Comparison of ENCODE assay signal across 19 cellular contexts in the genomic region with DNA sequence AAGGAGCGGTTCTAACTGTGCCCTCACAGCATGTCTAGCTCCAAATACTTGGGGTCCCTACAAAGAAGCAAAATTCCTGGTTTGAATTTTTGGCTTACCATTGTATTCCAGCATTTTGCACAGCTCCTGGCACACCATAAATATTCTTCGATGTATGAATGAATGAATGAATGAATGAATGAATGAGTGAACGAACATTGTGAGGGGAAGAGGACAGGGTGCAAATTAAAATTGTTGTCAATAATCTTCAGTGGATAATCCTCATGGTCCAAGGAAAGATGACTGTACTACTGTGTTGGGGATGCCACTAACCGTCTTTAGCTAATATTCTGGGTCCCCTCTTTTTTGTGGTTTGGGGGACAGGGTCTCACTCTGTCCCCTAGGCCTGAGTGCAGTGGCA.
DNase-seq lines count a peak whose midpoint lies in the region; ATAC-seq and TF ChIP-seq lines count a peak whose summit lies in the region.
"Had no signal": no experiment of that assay in that cellular context is flagged by ENCODE, and none has a peak within 500 bp of the region (broad histone marks: within the 10 kb centered on the region; RNA-seq: fewer than 3 reads in every experiment).

No MANE protein-coding gene starts in this region.

- no peak for ATAC-seq in GM18873 (IDR thresholded peaks at IDR 0.05; ENCODE audit: low FRiP score, unreplicated experiment)

- H4K20me1 ChIP-seq in Loucy (ENCODE audit: insufficient read depth, low read length, poor library complexity, severe bottlenecking) (no peaks in the 10 kb centered on the region), osteoblast (ENCODE audit: insufficient read depth, low read length) (no peaks in the 10 kb centered on the region)

- H3K4me3 ChIP-seq in Loucy (ENCODE audit: low read length, poor library complexity, severe bottlenecking), result no peak overlapping the region
- H3K4me3 ChIP-seq in osteoblast (ENCODE audit: insufficient read depth, low read length), result no peak overlapping the region
- H3K4me3 ChIP-seq: skin epidermis, vagina had no signal

- no peak for TF ChIP-seq CTCF in Loucy (conservative IDR thresholded peaks at IDR 0.05; ENCODE audit: low read length)
- TF ChIP-seq CTCF in osteocyte (IDR thresholded peaks at IDR 0.05), result no peak
- no peak for TF ChIP-seq CTCF in osteoblast (IDR thresholded peaks at IDR 0.05; ENCODE audit: extremely low read depth, low read depth, low read length)

- peaks cover 15% of the 10 kb centered on the region; the same call in 1 of the 2 replicates for H3K36me3 ChIP-seq in Loucy (ENCODE audit: insufficient read depth, low read length)
- H3K36me3 ChIP-seq in osteoblast (ENCODE audit: insufficient read depth, low read length), result peaks cover 3% of the 10 kb centered on the region
- H3K36me3 ChIP-seq: vagina had no signal

- H3K27ac Mint-ChIP-seq in activated naive CD4-positive, alpha-beta T cell treated with anti-CD3 and anti-CD28 coated beads for 36 hours, result peak overlapping the region; percentile 90
- H3K27ac Mint-ChIP-seq in activated naive CD8-positive, alpha-beta T cell treated with anti-CD3 and anti-CD28 coated beads for 36 hours, result peak overlapping the region; percentile 72
- H3K27ac Mint-ChIP-seq in osteocyte (ENCODE audit: unreplicated experiment), result peak overlapping the region; percentile 57
- H3K27ac Mint-ChIP-seq: brain had no signal

- DNase-seq in activated naive CD4-positive, alpha-beta T cell treated with anti-CD3 and anti-CD28 coated beads for 36 hours, result no peak
- DNase-seq in activated naive CD4-positive, alpha-beta T cell treated with anti-CD3 and anti-CD28 coated beads, Interleukin-2, amount 50 U/mL, for 16 hours, result no peak
- no peak for DNase-seq in activated naive CD8-positive, alpha-beta T cell treated with anti-CD3 and anti-CD28 coated beads for 36 hours
- no peak for DNase-seq in osteocyte (ENCODE audit: extremely low spot score, unreplicated experiment)
- no peak for DNase-seq in osteoblast (ENCODE audit: insufficient read length, low spot score, missing footprints)
- DNase-seq in stimulated activated CD4-positive, alpha-beta T cell treated with anti-CD3 and anti-CD28 coated beads, Interleukin-2, amount 100 ng/mL, for 24 hours, result no peak
- DNase-seq: DMS153; KBM-7; MV-4-11; NCI-H1694; NCI-H526 treated with DMSO at 0.1 percent for 48 hours; RPMI8226; stimulated activated naive B cell treated with anti-CD40 and anti-IgM and Interleukin-4, amounts not matched to agents 10 μg/mL and 1 μg/mL and 100 μg/mL, for 72 hours had no signal

- H3K9me3 ChIP-seq in Loucy (ENCODE audit: insufficient read depth, low read depth, low read length) (no peaks in the 10 kb centered on the region), osteoblast (ENCODE audit: low read depth, low read length) (no peaks in the 10 kb centered on the region)
- H3K9me3 ChIP-seq: vagina had no signal

- H3K4me1 Mint-ChIP-seq in activated naive CD4-positive, alpha-beta T cell treated with anti-CD3 and anti-CD28 coated beads for 36 hours (ENCODE audit: low read depth), result peaks cover 69% of the 10 kb centered on the region
- H3K4me1 Mint-ChIP-seq in activated naive CD8-positive, alpha-beta T cell treated with anti-CD3 and anti-CD28 coated beads for 36 hours, result peaks cover 57% of the 10 kb centered on the region
- peaks cover 55% of the 10 kb centered on the region for H3K4me1 Mint-ChIP-seq in osteocyte (ENCODE audit: unreplicated experiment)

- H3K27ac ChIP-seq in osteoblast (ENCODE audit: low read depth, low read length), result no peak overlapping the region
- H3K27ac ChIP-seq: skin epidermis, vagina had no signal

- no peaks in the 10 kb centered on the region for H3K27me3 ChIP-seq in Loucy (ENCODE audit: insufficient read depth, low read length, poor library complexity, severe bottlenecking)
- H3K27me3 ChIP-seq in osteoblast (ENCODE audit: insufficient read depth, low read length), result no peaks in the 10 kb centered on the region
- H3K27me3 ChIP-seq: vagina had no signal

- H3K27me3 Mint-ChIP-seq in activated naive CD4-positive, alpha-beta T cell treated with anti-CD3 and anti-CD28 coated beads for 36 hours (ENCODE audit: low read depth), result no peaks in the 10 kb centered on the region
- no peaks in the 10 kb centered on the region for H3K27me3 Mint-ChIP-seq in activated naive CD8-positive, alpha-beta T cell treated with anti-CD3 and anti-CD28 coated beads for 36 hours
- no peaks in the 10 kb centered on the region for H3K27me3 Mint-ChIP-seq in osteocyte (ENCODE audit: unreplicated experiment)
- H3K27me3 Mint-ChIP-seq: activated naive CD8-positive, alpha-beta T cell treated with anti-CD3 and anti-CD28 coated beads, Interleukin-2, amount 10 ng/mL, durations not matched to agents 7 days and 5 days; brain; stimulated activated naive B cell treated with anti-CD40 and anti-IgM and Interleukin-4, amounts not matched to agents 10 μg/mL and 1 μg/mL and 100 μg/mL, for 72 hours had no signal

- H3K9ac ChIP-seq in Loucy (ENCODE audit: low read depth, low read length, poor library complexity, severe bottlenecking), result no peak overlapping the region

- H3K4me2 ChIP-seq in Loucy (ENCODE audit: low read depth, low read length, poor library complexity, severe bottlenecking), result peak overlapping the region; percentile 48
- H3K4me2 ChIP-seq in osteoblast (ENCODE audit: insufficient read depth, low read length), result no peak overlapping the region

- CTCF ChIA-PET in activated naive CD4-positive, alpha-beta T cell treated with anti-CD3 and anti-CD28 coated beads for 36 hours (lab: Charles Lee), result interaction anchor here (0.5 to 1.5 kb wide), 3 partner anchors 28 to 125 kb away, joined by 3 to 4 read pairs (median 3); no protein-coding TSS in a partner anchor

- no peak overlapping the region for H3K4me3 Mint-ChIP-seq in activated naive CD4-positive, alpha-beta T cell treated with anti-CD3 and anti-CD28 coated beads for 36 hours
- no peak overlapping the region for H3K4me3 Mint-ChIP-seq in activated naive CD8-positive, alpha-beta T cell treated with anti-CD3 and anti-CD28 coated beads for 36 hours
- H3K4me3 Mint-ChIP-seq in osteocyte (ENCODE audit: unreplicated experiment), result no peak overlapping the region
- H3K4me3 Mint-ChIP-seq: brain; stimulated activated naive B cell treated with anti-CD40 and anti-IgM and Interleukin-4, amounts not matched to agents 10 μg/mL and 1 μg/mL and 100 μg/mL, for 72 hours had no signal

- H3K9me2 ChIP-seq in Loucy (replicated peaks; ENCODE audit: low read depth, low read length), result no peaks in the 10 kb centered on the region

- no peaks in the 10 kb centered on the region for H3F3A ChIP-seq in Loucy (ENCODE audit: low read depth)

- H3K4me1 ChIP-seq in Loucy (ENCODE audit: insufficient read depth, low read length, poor library complexity, severe bottlenecking) (peaks cover 28% of the 10 kb centered on the region), osteoblast (ENCODE audit: insufficient read depth, low read length) (peaks cover 27% of the 10 kb centered on the region)

- H3K79me2 ChIP-seq in Loucy (ENCODE audit: insufficient read depth, low read length) (peaks cover 8% of the 10 kb centered on the region; the same call in 1 of the 2 replicates), osteoblast (ENCODE audit: insufficient read depth, low read length) (no peaks in the 10 kb centered on the region)

- no peaks in the 10 kb centered on the region for H3K9me3 Mint-ChIP-seq in activated naive CD4-positive, alpha-beta T cell treated with anti-CD3 and anti-CD28 coated beads for 36 hours
- no peaks in the 10 kb centered on the region for H3K9me3 Mint-ChIP-seq in activated naive CD8-positive, alpha-beta T cell treated with anti-CD3 and anti-CD28 coated beads for 36 hours
- H3K9me3 Mint-ChIP-seq in osteocyte (ENCODE audit: unreplicated experiment), result peaks cover 4% of the 10 kb centered on the region
- H3K9me3 Mint-ChIP-seq: activated naive CD8-positive, alpha-beta T cell treated with anti-CD3 and anti-CD28 coated beads, Interleukin-2, amount 10 ng/mL, durations not matched to agents 7 days and 5 days; brain; stimulated activated naive B cell treated with anti-CD40 and anti-IgM and Interleukin-4, amounts not matched to agents 10 μg/mL and 1 μg/mL and 100 μg/mL, for 72 hours had no signal

- intact Hi-C loops in activated naive CD4-positive, alpha-beta T cell treated with anti-CD3 and anti-CD28 coated beads for 36 hours (cut with micrococcal nuclease), result no loop called here

- H2AFZ ChIP-seq in Loucy (ENCODE audit: low read length) (no peak overlapping the region), osteoblast (ENCODE audit: low read length) (no peak overlapping the region)

- H3K36me3 Mint-ChIP-seq in activated naive CD4-positive, alpha-beta T cell treated with anti-CD3 and anti-CD28 coated beads for 36 hours (ENCODE audit: low read depth), result peaks cover 8% of the 10 kb centered on the region
- H3K36me3 Mint-ChIP-seq in activated naive CD8-positive, alpha-beta T cell treated with anti-CD3 and anti-CD28 coated beads for 36 hours, result peaks cover 23% of the 10 kb centered on the region
- peaks cover 5% of the 10 kb centered on the region for H3K36me3 Mint-ChIP-seq in osteocyte (ENCODE audit: unreplicated experiment)
- H3K36me3 Mint-ChIP-seq: brain had no signal
